ENCODE assay signal across 13 cellular contexts in genomic region chr11:76654980-76655379, GRCh38. TPM values are rescaled to one million over a fixed set of nuclear protein-coding genes. Genes with fewer than 3 reads are reported as not detected.
A peak's percentile ranks its signal among the peaks of the same experiment; 100 is the strongest.
DNase-seq lines count a peak whose midpoint lies in the region; ATAC-seq, FAIRE-seq and TF ChIP-seq lines count a peak whose summit lies in the region.
"Had no signal": no experiment of that assay in that cellular context is flagged by ENCODE, and none has a peak within 500 bp of the region (broad histone marks: within the 10 kb centered on the region; RNA-seq: fewer than 3 reads in every experiment).

No MANE protein-coding gene starts in this region.

- TF ChIP-seq POLR2A in K562 (conservative IDR thresholded peaks at IDR 0.05) (no peak), gastrocnemius medialis (IDR thresholded peaks at IDR 0.05) (no peak)

- POLR2A ChIA-PET in AG04450 (lab: Yijun Ruan, JAX), result interaction anchor here (1.3 to 2.6 kb wide), 7 partner anchors 16 to 116 kb away, joined by 3 to 11 read pairs (median 4); partner anchors contain the start of gene LRRC32
- POLR2A ChIA-PET in K562 (lab: Yijun Ruan, JAX), result interaction anchor here (0.7 to 1.2 kb wide), 3 partner anchors 9 to 18 kb away, joined by 3 to 4 read pairs (median 4); no protein-coding TSS in a partner anchor

- FAIRE-seq in K562 (lab: Jason Lieb, UNC), result no peak
- FAIRE-seq: RCC 7860 had no signal

- H3K79me2 ChIP-seq in K562 (ENCODE audit: control insufficient read depth, insufficient read depth, low read length), result no peaks in the 10 kb centered on the region

- no peak for TF ChIP-seq EP300 in K562 (IDR thresholded peaks at IDR 0.05; ENCODE audit: low read length)

- no peak for TF ChIP-seq RAD21 in K562 (CRISPR knock-in tag; conservative IDR thresholded peaks at IDR 0.05 in 1 of 2, IDR thresholded peaks at IDR 0.05 in 1 of 2)

- no peaks in the 10 kb centered on the region for H4K20me1 ChIP-seq in K562 (replicated peaks; ENCODE audit: control insufficient read depth, insufficient read depth, low read length)

- no peaks in the 10 kb centered on the region for H3K36me3 ChIP-seq in K562 (ENCODE audit: control insufficient read depth, insufficient read depth, low read length)
- H3K36me3 ChIP-seq in left lung, result peaks cover 0 to 12% of the 10 kb centered on the region in 2 donors
- H3K36me3 ChIP-seq in gastrocnemius medialis, result peaks cover 0 to 5% of the 10 kb centered on the region in 2 donors

- H3K9me3 ChIP-seq in AG04450 (ENCODE audit: control insufficient read depth, insufficient read depth, low read length), result no peaks in the 10 kb centered on the region; the same call in 1 of the 2 replicates
- H3K9me3 ChIP-seq in K562 (replicated peaks; ENCODE audit: control insufficient read depth, insufficient read depth, low read depth, low read length), result no peaks in the 10 kb centered on the region
- no peaks in the 10 kb centered on the region for H3K9me3 ChIP-seq in left lung
- no peaks in the 10 kb centered on the region for H3K9me3 ChIP-seq in gastrocnemius medialis

- peak overlapping the region; percentile 29 to 46; a peak in 2 of 4 replicates for H3K9ac ChIP-seq in K562 (ENCODE audit: insufficient read depth in 1 of 2, low read depth in 2 of 2, low read length in 2 of 2)

- H3K27me3 ChIP-seq in AG04450 (ENCODE audit: control insufficient read depth, insufficient read depth, low read length) (no peaks in the 10 kb centered on the region), K562 (ENCODE audit: control insufficient read depth in 2 of 2, insufficient read depth in 2 of 2, low read length in 2 of 2) (0 out of 5 replicates have a peak, but pooled peaks cover 1 to 2% of the 10 kb centered on the region in 2 experiments), left lung (no peaks in the 10 kb centered on the region), gastrocnemius medialis (no peaks in the 10 kb centered on the region)

- no TSS peak for BruUV-seq in K562 (replicated peaks; lab: Mats Ljungman, UMichigan)

- in situ Hi-C loops in K562 (cut with MboI) (no loop called here), gastrocnemius medialis (cut with MboI; ENCODE audit: low sequenced_read_pairs in 4 of 4) (no loop called here)

- no peak for ATAC-seq in K562
- ATAC-seq in left lung, result no peak
- no peak for ATAC-seq in gastrocnemius medialis
- no peak for ATAC-seq in GM18858 (IDR thresholded peaks at IDR 0.05; ENCODE audit: unreplicated experiment)
- no peak for ATAC-seq in GM18519 (IDR thresholded peaks at IDR 0.05; ENCODE audit: low FRiP score, unreplicated experiment)

- CTCF ChIA-PET in AG04450 (lab: Charles Lee), result interaction anchor here (1.1 kb wide), 1 partner anchor 56 kb away, joined by 5 read pairs; no protein-coding TSS in a partner anchor
- CTCF ChIA-PET in K562 (lab: Yijun Ruan, JAX; ENCODE audit: low intra/inter-chr PET ratio), result no interaction called here

- H3K4me2 ChIP-seq in K562 (ENCODE audit: insufficient read depth, low read length), result peak overlapping the region; percentile 37; the same call in 1 of the 2 replicates

- peak overlapping the region; percentile 88 for H2AFZ ChIP-seq in K562 (ENCODE audit: low read depth, low read length)

- DNase-seq in AG04450 (ENCODE audit: low read depth, low spot score), result no peak
- peak in 2 of 4 experiments; percentile 38 to 39 for DNase-seq in K562 (ENCODE audit: extremely low read depth in 1 of 4, low spot score in 3 of 4)
- peak in 1 of 2 donors; percentile 28 for DNase-seq in left lung
- DNase-seq in gastrocnemius medialis, result no peak
- no peak for DNase-seq in NCI-H69 (lab: John Stamatoyannopoulos, UW)
- DNase-seq in HT-29 (ENCODE audit: low spot score), result no peak
- DNase-seq: activated CD4-positive, alpha-beta T cell treated with anti-CD3 and anti-CD28 coated beads, Interleukin-2, amount 10 ng/mL, durations not matched to agents 7 days and 5 days; naive B cell; NCI-H1436; T-helper 2 cell had no signal

- intact Hi-C loops in K562 (cut with micrococcal nuclease), result no loop called here
- intact Hi-C loops in left lung (cut with DNase I), result no loop called here
- intact Hi-C loops in gastrocnemius medialis (cut with DNase I; ENCODE audit: low total_unique reads), result no loop called here

- 48% methylated on average over 4 of the region's 4 CpGs for WGBS in K562 (ENCODE audit: insufficient coverage, low coverage, missing lambda C conversion rate)

- H3K4me1 ChIP-seq in K562 (replicated peaks in 1 of 2; ENCODE audit: control insufficient read depth in 2 of 2, insufficient read depth in 2 of 2, low read length in 2 of 2), result peaks cover 11 to 31% of the 10 kb centered on the region in 2 experiments; a peak in 4 of 5 replicates
- peaks cover 5 to 28% of the 10 kb centered on the region in 2 donors for H3K4me1 ChIP-seq in left lung
- H3K4me1 ChIP-seq in gastrocnemius medialis, result peaks cover 3% of the 10 kb centered on the region in 2 donors

- H3K4me3 ChIP-seq in AG04450 (ENCODE audit: low read depth, low read length), result no peak overlapping the region
- H3K4me3 ChIP-seq in K562, result no peak overlapping the region
- no peak overlapping the region for H3K4me3 ChIP-seq in left lung
- no peak overlapping the region for H3K4me3 ChIP-seq in gastrocnemius medialis

- peak overlapping the region; percentile 78 for H3K27ac ChIP-seq in AG04450 (ENCODE audit: low read depth, low read length)
- peak overlapping the region; percentile 66; the same call in 2 of the 3 replicates for H3K27ac ChIP-seq in K562 (ENCODE audit: extremely low read depth, low read depth, low read length)
- H3K27ac ChIP-seq in left lung, result peak overlapping the region; percentile 33 to 62
- peak overlapping the region; percentile 44 to 67 (median 65) for H3K27ac ChIP-seq in gastrocnemius medialis

- no peaks in the 10 kb centered on the region for H3K9me1 ChIP-seq in K562 (ENCODE audit: control insufficient read depth, insufficient read depth, low read length)

- TF ChIP-seq CTCF in AG04450 (IDR thresholded peaks at IDR 0.05; ENCODE audit: low read depth, low read length) (no peak), K562 (IDR thresholded peaks at IDR 0.05 in 2 of 3, conservative IDR thresholded peaks at IDR 0.05 in 1 of 3; ENCODE audit: insufficient read depth in 2 of 3, low read depth in 1 of 3, low read length in 3 of 3) (no peak), left lung (IDR thresholded peaks at IDR 0.05) (no peak), gastrocnemius medialis (IDR thresholded peaks at IDR 0.05 in 4 of 5, conservative IDR thresholded peaks at IDR 0.05 in 1 of 5) (no peak)

RNA-seq across cellular contexts. Expression of gene LRRC32, which starts 15.6 kb away (rescaled TPM):
- polyA plus RNA-seq in AG04450 (2011; rRNA removed) (10.9 and 14.2 TPM in 2 replicates), K562 (2011; rRNA removed) (0.10 and 0.47 TPM in 2 replicates), K562 (2014; fragmentation: Illumina TruSeq; extraction: Trizol) (0.18 and 0.44 TPM in 2 replicates), K562 (2014; fragmentation: Nextera tagmentation; extraction: Ambion mirVana) (not detected), K562 (2014; rRNA removed) (0.08 TPM in 1 of 2 replicates, not detected in the other)
- 12.8 and 15.4 TPM in 2 replicates for polyA minus RNA-seq in AG04450 (2011; rRNA and poly(A)+ RNA removed)
- 0.21 and 0.65 TPM in 2 replicates for total RNA-seq in K562 (2011; cell fraction: chromatin; rRNA removed; ENCODE audit: low replicate concordance)
- 0.79 and 1.3 TPM in 2 replicates for total RNA-seq in K562 (2011; cell fraction: nucleolus; rRNA removed)
- 0.76 and 0.81 TPM in 2 replicates for total RNA-seq in K562 (2011; cell fraction: nucleoplasm; rRNA removed)
- total RNA-seq in K562 (2014; rRNA removed) (0.16 and 0.50 TPM in 2 replicates), K562 (2014; rRNA removed; fragmentation: Illumina TruSeq; extraction: Trizol) (0.16 TPM in 1 of 2 replicates, not detected in the other), K562 (2015; rRNA removed; fragmentation: Illumina TruSeq; extraction: Trizol) (not detected in 2 replicates), K562 (2021) (0.20 and 0.31 TPM in 2 replicates), left lung (10 to 100 TPM; 38.7 to 66.8 TPM), gastrocnemius medialis (10 to 100 TPM; 14.5 to 35.5 (median 23.4) TPM)
- 0.44 and 0.48 TPM in 2 replicates for polyA plus RNA-seq in K562 (2011; cell fraction: cytosol; rRNA removed)
- polyA plus RNA-seq in K562 (2011; cell fraction: nucleus; rRNA removed), result 0.41 and 0.63 TPM in 2 replicates
- 0.12 and 0.65 TPM in 2 replicates for polyA plus RNA-seq in K562 (2012)
- polyA minus RNA-seq in K562 (2011; rRNA and poly(A)+ RNA removed), result 0.53 and 0.57 TPM in 2 replicates
- 0.55 and 0.67 TPM in 2 replicates for polyA minus RNA-seq in K562 (2011; cell fraction: cytosol; rRNA and poly(A)+ RNA removed)
- polyA minus RNA-seq in K562 (2011; cell fraction: nucleus; rRNA and poly(A)+ RNA removed), result 0.13 and 0.56 TPM in 2 replicates
- total RNA-seq in HT-29 (2014; rRNA removed; shearing (Covaris generic)), result 0.10 TPM in 1 of 2 replicates, not detected in the other

Comparison
In these comparisons a context has a peak if more than half of its experiments do, and no peak if none do; other contexts are left out.
1. RNA of gene LRRC32, which starts 15.6 kb away (total RNA-seq): 38.7 to 66.8 TPM in left lung and 14.5 to 35.5 TPM in gastrocnemius medialis; 0.16 to 1.3 TPM in K562 and 0.10 TPM in HT-29; every median in the first group is over 4 times any median in the second.
2. Peak in every context shown above with its lines, with median percentiles within 50 percentile points of each other: H3K27ac ChIP-seq.